13 cellular contexts compared by ENCODE assay signal in genomic region chrX:103830848-103831247, GRCh38. TPM values are rescaled to one million over a fixed set of nuclear protein-coding genes. Genes with fewer than 3 reads are reported as not detected.
DNase-seq lines count a peak whose midpoint lies in the region; ATAC-seq and TF ChIP-seq lines count a peak whose summit lies in the region.
"Had no signal": no experiment of that assay in that cellular context is flagged by ENCODE, and none has a peak within 500 bp of the region (broad histone marks: within the 10 kb centered on the region; RNA-seq: fewer than 3 reads in every experiment).

No MANE protein-coding gene starts in this region.

- H3F3A ChIP-seq in PC-9 (ENCODE audit: insufficient read depth, low read depth), result no peaks in the 10 kb centered on the region

- H3K4me3 Mint-ChIP-seq in activated CD8-positive, alpha-beta T cell treated with anti-CD3 and anti-CD28 coated beads for 36 hours, result peak overlapping the region; percentile 74
- no peak overlapping the region for H3K4me3 Mint-ChIP-seq in activated CD8-positive, alpha-beta T cell treated with anti-CD3 and anti-CD28 coated beads, Interleukin-2, amount 10 ng/mL, durations not matched to agents 7 days and 5 days
- peak overlapping the region; percentile 20 for H3K4me3 Mint-ChIP-seq in activated naive CD8-positive, alpha-beta T cell treated with anti-CD3 and anti-CD28 coated beads, Interleukin-2, amount 50 U/mL, for 24 hours

- intact Hi-C loops in activated CD8-positive, alpha-beta T cell treated with anti-CD3 and anti-CD28 coated beads for 36 hours (cut with micrococcal nuclease), result no loop called here
- intact Hi-C loops in PC-9 (cut with micrococcal nuclease; ENCODE audit: unreplicated experiment), result no loop called here

- no peaks in the 10 kb centered on the region for H3K79me2 ChIP-seq in PC-9 (ENCODE audit: low read depth)

- no TSS peak for BruUV-seq in PC-9 (replicated peaks; lab: Mats Ljungman, UMichigan)

- TF ChIP-seq CTCF in activated CD8-positive, alpha-beta T cell treated with anti-CD3 and anti-CD28 coated beads for 36 hours (IDR thresholded peaks at IDR 0.05), result no peak
- TF ChIP-seq CTCF in PC-9 (conservative IDR thresholded peaks at IDR 0.05), result no peak

- no peak for DNase-seq in activated CD8-positive, alpha-beta T cell treated with anti-CD3 and anti-CD28 coated beads for 36 hours
- no peak for DNase-seq in activated CD8-positive, alpha-beta T cell treated with anti-CD3 and anti-CD28 coated beads, Interleukin-2, amount 10 ng/mL, durations not matched to agents 7 days and 5 days
- DNase-seq in activated naive CD8-positive, alpha-beta T cell treated with anti-CD3 and anti-CD28 coated beads, Interleukin-2, amount 50 U/mL, for 24 hours, result no peak
- no peak for DNase-seq in effector CD8-positive, alpha-beta T cell (lab: John Stamatoyannopoulos, UW)
- no peak for DNase-seq in stimulated activated CD8-positive, alpha-beta memory T cell treated with anti-CD3 and anti-CD28 coated beads, Interleukin-4, amount 100 ng/mL, for 48 hours
- no peak for DNase-seq in PC-9

- H3K9me3 Mint-ChIP-seq in activated CD8-positive, alpha-beta T cell treated with anti-CD3 and anti-CD28 coated beads for 36 hours, result no peaks in the 10 kb centered on the region
- H3K9me3 Mint-ChIP-seq in activated CD8-positive, alpha-beta T cell treated with anti-CD3 and anti-CD28 coated beads, Interleukin-2, amount 10 ng/mL, durations not matched to agents 7 days and 5 days (ENCODE audit: insufficient read depth), result no peaks in the 10 kb centered on the region
- no peaks in the 10 kb centered on the region for H3K9me3 Mint-ChIP-seq in activated naive CD8-positive, alpha-beta T cell treated with anti-CD3 and anti-CD28 coated beads, Interleukin-2, amount 50 U/mL, for 24 hours
- H3K9me3 Mint-ChIP-seq: stimulated activated memory B cell treated with anti-CD40 and anti-IgM and Interleukin-4, amounts not matched to agents 10 μg/mL and 1 μg/mL and 100 μg/mL, for 72 hours; T-helper 1 cell treated with Interleukin-12 subunit alpha and Interleukin-12 subunit beta and Interleukin-4 antibody, amounts not matched to agents 30 μg/mL and 1 μg/mL, for 36 hours had no signal

- H4K20me1 ChIP-seq in PC-9 (ENCODE audit: insufficient read depth), result no peaks in the 10 kb centered on the region

- H3K9me2 ChIP-seq in PC-9 (ENCODE audit: insufficient read depth), result no peaks in the 10 kb centered on the region

- no peak overlapping the region for H3K27ac Mint-ChIP-seq in activated CD8-positive, alpha-beta T cell treated with anti-CD3 and anti-CD28 coated beads for 36 hours
- H3K27ac Mint-ChIP-seq in activated CD8-positive, alpha-beta T cell treated with anti-CD3 and anti-CD28 coated beads, Interleukin-2, amount 10 ng/mL, durations not matched to agents 7 days and 5 days, result no peak overlapping the region
- H3K27ac Mint-ChIP-seq in activated naive CD8-positive, alpha-beta T cell treated with anti-CD3 and anti-CD28 coated beads, Interleukin-2, amount 50 U/mL, for 24 hours, result no peak overlapping the region
- H3K27ac Mint-ChIP-seq: T-helper 1 cell treated with Interleukin-12 subunit alpha and Interleukin-12 subunit beta and Interleukin-4 antibody, amounts not matched to agents 30 μg/mL and 1 μg/mL, for 36 hours had no signal

- H3K27me3 ChIP-seq in iPS-18a (ENCODE audit: control insufficient read depth, insufficient read depth, low read length), result peaks cover 31% of the 10 kb centered on the region
- H3K27me3 ChIP-seq in stomach smooth muscle (ENCODE audit: control insufficient read depth in 1 of 2, insufficient read depth in 2 of 2, low read length in 2 of 2), result peaks cover 0 to 18% of the 10 kb centered on the region in 2 donors
- H3K27me3 ChIP-seq in PC-9 (ENCODE audit: insufficient read depth, low read depth), result peaks cover 24% of the 10 kb centered on the region
- H3K27me3 ChIP-seq: Peyer's patch had no signal

- H3K4me3 ChIP-seq in iPS-18a (ENCODE audit: low read length) (peak overlapping the region; percentile 79), stomach smooth muscle (ENCODE audit: low read length in 2 of 2) (peak overlapping the region; percentile 1 to 80), PC-9 (no peak overlapping the region)

- H3K9me3 ChIP-seq in iPS-18a (ENCODE audit: control insufficient read depth, low read depth, low read length) (no peaks in the 10 kb centered on the region), stomach smooth muscle (ENCODE audit: control insufficient read depth in 2 of 2, low read length in 2 of 2) (no peaks in the 10 kb centered on the region), PC-9 (ENCODE audit: insufficient read depth, low read depth) (no peaks in the 10 kb centered on the region)
- H3K9me3 ChIP-seq: left lung, Peyer's patch had no signal

- POLR2A ChIA-PET in activated CD8-positive, alpha-beta T cell treated with anti-CD3 and anti-CD28 coated beads for 36 hours (lab: Charles Lee), result no interaction called here
- POLR2A ChIA-PET in activated CD8-positive, alpha-beta T cell treated with anti-CD3 and anti-CD28 coated beads, Interleukin-2, amount 10 ng/mL, durations not matched to agents 7 days and 5 days (lab: Charles Lee), result no interaction called here
- POLR2A ChIA-PET in PC-9 (lab: Charles Lee; ENCODE audit: unreplicated experiment), result no interaction called here

- H3K27me3 Mint-ChIP-seq in activated CD8-positive, alpha-beta T cell treated with anti-CD3 and anti-CD28 coated beads for 36 hours, result peaks cover 8% of the 10 kb centered on the region
- peaks cover 6% of the 10 kb centered on the region for H3K27me3 Mint-ChIP-seq in activated CD8-positive, alpha-beta T cell treated with anti-CD3 and anti-CD28 coated beads, Interleukin-2, amount 10 ng/mL, durations not matched to agents 7 days and 5 days (ENCODE audit: low read depth)
- peaks cover 8% of the 10 kb centered on the region for H3K27me3 Mint-ChIP-seq in activated naive CD8-positive, alpha-beta T cell treated with anti-CD3 and anti-CD28 coated beads, Interleukin-2, amount 50 U/mL, for 24 hours
- H3K27me3 Mint-ChIP-seq: stimulated activated memory B cell treated with anti-CD40 and anti-IgM and Interleukin-4, amounts not matched to agents 10 μg/mL and 1 μg/mL and 100 μg/mL, for 72 hours had no signal

- H3K4me2 ChIP-seq in PC-9, result no peak overlapping the region

- H3K27ac ChIP-seq in iPS-18a (ENCODE audit: low read length) (no peak overlapping the region), stomach smooth muscle (ENCODE audit: low read length) (no peak overlapping the region), PC-9 (no peak overlapping the region)
- H3K27ac ChIP-seq: GM23248, left lung had no signal

- H3K36me3 ChIP-seq in iPS-18a (ENCODE audit: control insufficient read depth, low read depth, low read length) (no peaks in the 10 kb centered on the region), stomach smooth muscle (ENCODE audit: control insufficient read depth in 2 of 2, insufficient read depth in 2 of 2, low read length in 2 of 2) (no peaks in the 10 kb centered on the region), PC-9 (ENCODE audit: low read depth) (no peaks in the 10 kb centered on the region)
- H3K36me3 ChIP-seq: left lung, Peyer's patch had no signal

- peaks cover 4% of the 10 kb centered on the region for H3K4me1 Mint-ChIP-seq in activated CD8-positive, alpha-beta T cell treated with anti-CD3 and anti-CD28 coated beads for 36 hours (ENCODE audit: low read depth)
- peaks cover 6% of the 10 kb centered on the region for H3K4me1 Mint-ChIP-seq in activated CD8-positive, alpha-beta T cell treated with anti-CD3 and anti-CD28 coated beads, Interleukin-2, amount 10 ng/mL, durations not matched to agents 7 days and 5 days (ENCODE audit: low read depth)
- peaks cover 5% of the 10 kb centered on the region for H3K4me1 Mint-ChIP-seq in activated naive CD8-positive, alpha-beta T cell treated with anti-CD3 and anti-CD28 coated beads, Interleukin-2, amount 50 U/mL, for 24 hours
- H3K4me1 Mint-ChIP-seq: stimulated activated memory B cell treated with anti-CD40 and anti-IgM and Interleukin-4, amounts not matched to agents 10 μg/mL and 1 μg/mL and 100 μg/mL, for 72 hours had no signal

- ATAC-seq in activated CD8-positive, alpha-beta T cell treated with anti-CD3 and anti-CD28 coated beads for 36 hours, result no peak
- no peak for ATAC-seq in activated CD8-positive, alpha-beta T cell treated with anti-CD3 and anti-CD28 coated beads, Interleukin-2, amount 10 ng/mL, durations not matched to agents 7 days and 5 days
- no peak for ATAC-seq in activated naive CD8-positive, alpha-beta T cell treated with anti-CD3 and anti-CD28 coated beads, Interleukin-2, amount 50 U/mL, for 24 hours

- H3K4me1 ChIP-seq in iPS-18a (ENCODE audit: control insufficient read depth, low read depth, low read length) (peaks cover 5% of the 10 kb centered on the region), stomach smooth muscle (ENCODE audit: control insufficient read depth, insufficient read depth, low read length) (peaks cover 9% of the 10 kb centered on the region), PC-9 (replicated peaks; ENCODE audit: insufficient read depth) (no peaks in the 10 kb centered on the region)
- H3K4me1 ChIP-seq: left lung, Peyer's patch had no signal

- H3K36me3 Mint-ChIP-seq in activated CD8-positive, alpha-beta T cell treated with anti-CD3 and anti-CD28 coated beads for 36 hours (ENCODE audit: low read depth), result no peaks in the 10 kb centered on the region
- H3K36me3 Mint-ChIP-seq in activated CD8-positive, alpha-beta T cell treated with anti-CD3 and anti-CD28 coated beads, Interleukin-2, amount 10 ng/mL, durations not matched to agents 7 days and 5 days (ENCODE audit: low read depth), result no peaks in the 10 kb centered on the region
- H3K36me3 Mint-ChIP-seq in activated naive CD8-positive, alpha-beta T cell treated with anti-CD3 and anti-CD28 coated beads, Interleukin-2, amount 50 U/mL, for 24 hours (ENCODE audit: low read depth), result no peaks in the 10 kb centered on the region
- H3K36me3 Mint-ChIP-seq: stimulated activated memory B cell treated with anti-CD40 and anti-IgM and Interleukin-4, amounts not matched to agents 10 μg/mL and 1 μg/mL and 100 μg/mL, for 72 hours had no signal

- CTCF ChIA-PET in activated CD8-positive, alpha-beta T cell treated with anti-CD3 and anti-CD28 coated beads for 36 hours (lab: Charles Lee), result interaction anchor here (2.4 kb wide), 1 partner anchor 14 kb away, joined by 12 read pairs; no protein-coding TSS in a partner anchor
- CTCF ChIA-PET in activated CD8-positive, alpha-beta T cell treated with anti-CD3 and anti-CD28 coated beads, Interleukin-2, amount 10 ng/mL, durations not matched to agents 7 days and 5 days (lab: Charles Lee), result interaction anchor here (0.6 to 1.4 kb wide), 2 partner anchors 88 to 142 kb away, joined by 3 read pairs; no protein-coding TSS in a partner anchor
- CTCF ChIA-PET in PC-9 (lab: Charles Lee), result no interaction called here

- no peak overlapping the region for H2AFZ ChIP-seq in PC-9

- H3K9ac ChIP-seq in iPS-18a (ENCODE audit: low read length) (no peak overlapping the region), stomach smooth muscle (ENCODE audit: low read length in 2 of 2) (no peak overlapping the region)

RNA-seq across cellular contexts. Expression of gene RAB9B, which starts 1.2 kb away (rescaled TPM):
- under 1 TPM; 0.38 to 0.45 TPM for total RNA-seq in activated CD8-positive, alpha-beta T cell treated with anti-CD3 and anti-CD28 coated beads for 36 hours
- under 1 TPM; 0.29 to 0.31 TPM for total RNA-seq in activated CD8-positive, alpha-beta T cell treated with anti-CD3 and anti-CD28 coated beads, Interleukin-2, amount 10 ng/mL, durations not matched to agents 7 days and 5 days
- not detected in 2 replicates for total RNA-seq in PC-9 (2021)

RNA-seq across cellular contexts. Expression of gene PLP1, which starts 54.2 kb away (rescaled TPM):
- total RNA-seq in activated CD8-positive, alpha-beta T cell treated with anti-CD3 and anti-CD28 coated beads for 36 hours, result not detected
- total RNA-seq in activated CD8-positive, alpha-beta T cell treated with anti-CD3 and anti-CD28 coated beads, Interleukin-2, amount 10 ng/mL, durations not matched to agents 7 days and 5 days, result not detected
- not detected in 2 replicates for total RNA-seq in PC-9 (2021)
